8 cellular contexts compared by ENCODE assay signal in genomic region chr2:163345795-163346573, GRCh38.
DNase-seq lines count a peak whose midpoint lies in the region; ATAC-seq and TF ChIP-seq lines count a peak whose summit lies in the region.

No MANE protein-coding gene starts in this region.

- H3K4me3 ChIP-seq in ACC112 (ENCODE audit: low read depth, low read length), result peak overlapping the region; percentile 51

- no peak for TF ChIP-seq CTCF in natural killer cell (IDR thresholded peaks at IDR 0.05)

- H3K27ac ChIP-seq in ACC112 (ENCODE audit: low read depth, low read length), result no peak overlapping the region

- H3K27me3 Mint-ChIP-seq in natural killer cell (ENCODE audit: low read depth in 2 of 2), result no peaks in the 10 kb centered on the region

- H3K9me3 Mint-ChIP-seq in natural killer cell, result peaks cover 0 to 5% of the 10 kb centered on the region in 2 donors

- no peak overlapping the region for H3K4me3 Mint-ChIP-seq in natural killer cell

- H3K4me1 ChIP-seq in ACC112 (ENCODE audit: control insufficient read depth, insufficient read depth, low read length, unreplicated experiment), result peaks cover 52% of the 10 kb centered on the region

- intact Hi-C loops in natural killer cell (cut with micrococcal nuclease), result no loop called here

- no peaks in the 10 kb centered on the region for H3K79me2 ChIP-seq in ACC112 (ENCODE audit: control insufficient read depth, insufficient read depth, low read length, unreplicated experiment)

- ATAC-seq in GM18502 (IDR thresholded peaks at IDR 0.05; ENCODE audit: poor library complexity, unreplicated experiment), result peak; percentile 93
- peak; percentile 88 for ATAC-seq in HG02884 (IDR thresholded peaks at IDR 0.05; ENCODE audit: unreplicated experiment)
- ATAC-seq in natural killer cell, result no peak

- DNase-seq in NCI-H128 (lab: John Stamatoyannopoulos, UW; ENCODE audit: unreplicated experiment), result peak; percentile 60
- peak; percentile 3 to 70 for DNase-seq in SW 1271 (lab: John Stamatoyannopoulos, UW)
- peak; percentile 74 for DNase-seq in globus pallidus (ENCODE audit: low spot score)
- DNase-seq in smooth muscle cell of the brain vasculature (ENCODE audit: low read depth, low spot score), result peak; percentile 46
- DNase-seq in natural killer cell, result no peak

- no peaks in the 10 kb centered on the region for H3K36me3 ChIP-seq in ACC112 (ENCODE audit: insufficient read depth, low read length)

- H3K36me3 Mint-ChIP-seq in natural killer cell, result no peaks in the 10 kb centered on the region

- H3K27me3 ChIP-seq in ACC112 (ENCODE audit: insufficient read depth, low read length), result no peaks in the 10 kb centered on the region

- H2AFZ ChIP-seq in ACC112 (ENCODE audit: low read length, unreplicated experiment), result peak overlapping the region; percentile 64

- H3K27ac Mint-ChIP-seq in natural killer cell, result no peak overlapping the region

- H3K4me1 Mint-ChIP-seq in natural killer cell, result peaks cover 0 to 4% of the 10 kb centered on the region in 2 donors

Comparison
In these comparisons a context has a peak if more than half of its experiments do, and no peak if none do; other contexts are left out.
1. ATAC-seq: peak in GM18502 (single experiment) and HG02884 (single experiment); none in natural killer cell (0 of 3).